In genomic region chr20:55881204-55881603, GRCh38 we compare ENCODE assay signal across 21 cellular contexts.
"Had no signal": no experiment of that assay in that cellular context is flagged by ENCODE, and none has a peak within 500 bp of the region (broad histone marks: within the 10 kb centered on the region; RNA-seq: fewer than 3 reads in every experiment).

No MANE protein-coding gene starts in this region.

- ATAC-seq: effector memory CD8-positive, alpha-beta T cell; left ventricle myocardium superior; natural killer cell treated with Interleukin-12 subunit alpha and Interleukin-12 subunit beta and Interleukin-15 and Interleukin-18, amount 100 ng/mL, for 72 hours; right cardiac atrium; stimulated activated naive CD8-positive, alpha-beta T cell treated with anti-CD3 and anti-CD28 coated beads, Interleukin-15, amount 100 ng/mL, for 72 hours had no signal

- H3K27ac ChIP-seq: neutrophil, parathyroid adenoma, prostate gland, skin epidermis, suprapubic skin had no signal

- DNase-seq: caudate nucleus; cerebellar nuclear complex; cortex of kidney; effector memory CD8-positive, alpha-beta T cell; immature natural killer cell; islet precursor cell; left ventricle myocardium superior; naive B cell; right cardiac atrium; stimulated activated CD4-positive, alpha-beta T cell treated with anti-CD3 and anti-CD28 coated beads, Interleukin-15, amount 100 ng/mL, for 24 hours; stimulated activated CD4-positive, alpha-beta T cell treated with anti-CD3 and anti-CD28 coated beads, Interleukin-2, amount 100 ng/mL, for 48 hours; stimulated activated naive CD4-positive, alpha-beta T cell; stimulated activated naive CD8-positive, alpha-beta T cell treated with anti-CD3 and anti-CD28 coated beads, Interleukin-15, amount 100 ng/mL, for 72 hours; trophoblast cell had no signal

- H3K9ac ChIP-seq: parathyroid adenoma had no signal

- H3K79me2 ChIP-seq: parathyroid adenoma had no signal

- H3K9me3 ChIP-seq: neutrophil, prostate gland, suprapubic skin had no signal

- H3K36me3 ChIP-seq: neutrophil, prostate gland, suprapubic skin had no signal

- H3K4me3 ChIP-seq: lung, prostate gland, skin epidermis, suprapubic skin had no signal

- H2AFZ ChIP-seq: parathyroid adenoma had no signal

- H3K27me3 ChIP-seq: neutrophil, suprapubic skin had no signal

- H3K4me1 ChIP-seq: parathyroid adenoma, prostate gland had no signal
